1 cellular context compared by ENCODE assay signal in the genomic region with DNA sequence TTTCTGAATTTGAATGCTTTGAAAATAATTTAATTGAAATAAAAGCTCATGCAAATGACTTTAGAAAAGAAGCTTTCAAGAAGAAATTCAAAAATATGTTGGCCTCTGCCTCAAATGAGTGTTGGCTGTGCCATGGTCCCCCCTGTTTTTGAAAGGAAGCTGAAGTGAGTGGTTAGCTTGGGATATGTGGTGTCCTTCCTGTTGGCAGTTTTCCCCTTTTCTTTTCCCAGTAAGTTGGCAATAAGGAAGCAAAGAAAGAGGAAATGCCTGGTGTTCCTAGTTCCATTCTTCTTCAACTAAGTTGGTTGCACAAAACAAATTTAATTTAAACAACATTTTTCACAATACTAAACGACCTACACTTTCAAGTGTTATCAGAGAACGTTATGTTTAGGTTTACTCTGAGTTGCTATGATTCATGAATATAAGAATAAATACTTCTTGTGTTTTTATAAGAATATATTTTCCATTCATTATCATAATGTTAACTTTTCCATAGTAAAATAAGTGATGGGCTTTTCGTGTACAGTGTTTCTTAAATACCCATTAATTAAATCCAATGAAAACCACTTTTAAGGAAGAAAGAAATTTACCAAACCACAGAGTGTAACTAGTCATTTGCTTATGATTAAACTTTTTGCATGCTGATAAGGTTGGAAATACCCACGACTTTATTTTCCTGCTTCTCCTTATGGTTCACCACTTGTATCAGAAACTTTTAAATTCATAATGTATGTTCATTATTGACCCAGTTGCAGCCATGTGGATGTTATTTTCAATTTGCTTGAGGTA.
TF ChIP-seq lines count a peak whose summit lies in the region.

No MANE protein-coding gene starts in this region.

TF ChIP-seq in IMR-90, 13 proteins besides CTCF, POLR2A, EP300 and RAD21 (continued from another document):
- TF ChIP-seq FOS (IDR thresholded peaks at IDR 0.05; ENCODE audit: low read depth, low read length), result no peak
- TF ChIP-seq MAZ (IDR thresholded peaks at IDR 0.05; ENCODE audit: borderline replicate concordance, low read depth, low read length), result no peak
- no peak for TF ChIP-seq RCOR1 (IDR thresholded peaks at IDR 0.05; ENCODE audit: insufficient replicate concordance, low read length)
- no peak for TF ChIP-seq USF2 (IDR thresholded peaks at IDR 0.05; ENCODE audit: low read depth, low read length)
- TF ChIP-seq NFE2L2 (IDR thresholded peaks at IDR 0.05; ENCODE audit: low read depth, low read length), result no peak
- TF ChIP-seq, protein P1, sequence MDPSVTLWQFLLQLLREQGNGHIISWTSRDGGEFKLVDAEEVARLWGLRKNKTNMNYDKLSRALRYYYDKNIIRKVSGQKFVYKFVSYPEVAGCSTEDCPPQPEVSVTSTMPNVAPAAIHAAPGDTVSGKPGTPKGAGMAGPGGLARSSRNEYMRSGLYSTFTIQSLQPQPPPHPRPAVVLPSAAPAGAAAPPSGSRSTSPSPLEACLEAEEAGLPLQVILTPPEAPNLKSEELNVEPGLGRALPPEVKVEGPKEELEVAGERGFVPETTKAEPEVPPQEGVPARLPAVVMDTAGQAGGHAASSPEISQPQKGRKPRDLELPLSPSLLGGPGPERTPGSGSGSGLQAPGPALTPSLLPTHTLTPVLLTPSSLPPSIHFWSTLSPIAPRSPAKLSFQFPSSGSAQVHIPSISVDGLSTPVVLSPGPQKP (IDR thresholded peaks at IDR 0.05; ENCODE audit: borderline replicate concordance, low read depth, low read length), result no peak
- TF ChIP-seq BHLHE40 (IDR thresholded peaks at IDR 0.05; ENCODE audit: low read depth, low read length), result no peak
- TF ChIP-seq SMC3 (IDR thresholded peaks at IDR 0.05; ENCODE audit: low read depth, low read length), result no peak
- TF ChIP-seq MAFK (IDR thresholded peaks at IDR 0.05; ENCODE audit: low read depth, low read length), result no peak
- TF ChIP-seq MXI1 (IDR thresholded peaks at IDR 0.05; ENCODE audit: borderline replicate concordance, low read depth, low read length), result no peak
- no peak for TF ChIP-seq CEBPB (IDR thresholded peaks at IDR 0.05; ENCODE audit: low read depth, low read length)
- TF ChIP-seq RFX5 (IDR thresholded peaks at IDR 0.05; ENCODE audit: low read depth, low read length), result no peak
